28 cellular contexts compared by ENCODE assay signal in genomic region chr9:110155744-110156143, GRCh38. TPM values are rescaled to one million over a fixed set of nuclear protein-coding genes. Genes with fewer than 3 reads are reported as not detected.
DNase-seq lines count a peak whose midpoint lies in the region; ATAC-seq and TF ChIP-seq lines count a peak whose summit lies in the region.
"Had no signal": no experiment of that assay in that cellular context is flagged by ENCODE, and none has a peak within 500 bp of the region (broad histone marks: within the 10 kb centered on the region; RNA-seq: fewer than 3 reads in every experiment).

No MANE protein-coding gene starts in this region.

- no peaks in the 10 kb centered on the region for H3K27me3 Mint-ChIP-seq in T-helper 2 cell treated with Interferon-gamma antibody and Interleukin-4, amounts not matched to agents 5 μg/mL and 100 μg/mL, for 36 hours (ENCODE audit: low read depth)
- peaks cover 0 to 3% (median 1%) of the 10 kb centered on the region in 3 donors for H3K27me3 Mint-ChIP-seq in immature natural killer cell (ENCODE audit: low read depth in 3 of 3)

- no peaks in the 10 kb centered on the region for H3K9me2 ChIP-seq in OCI-LY1 (ENCODE audit: low read depth, low read length)

- H3K4me3 Mint-ChIP-seq in T-helper 2 cell treated with Interferon-gamma antibody and Interleukin-4, amounts not matched to agents 5 μg/mL and 100 μg/mL, for 36 hours = peak overlapping the region; percentile 77
- peak overlapping the region; percentile 46 to 76 (median 74) for H3K4me3 Mint-ChIP-seq in immature natural killer cell
- H3K4me3 Mint-ChIP-seq: activated T-cell treated with anti-CD3 and anti-CD28 coated beads, Interleukin-2, amount 50 U/mL, for 4 hours had no signal

- TF ChIP-seq CTCF in OCI-LY1 (IDR thresholded peaks at IDR 0.05; ENCODE audit: low read length) (no peak), tibial nerve (IDR thresholded peaks at IDR 0.05) (no peak)

- no peaks in the 10 kb centered on the region for H3K9me3 Mint-ChIP-seq in T-helper 2 cell treated with Interferon-gamma antibody and Interleukin-4, amounts not matched to agents 5 μg/mL and 100 μg/mL, for 36 hours
- H3K9me3 Mint-ChIP-seq in immature natural killer cell = no peaks in the 10 kb centered on the region
- H3K9me3 Mint-ChIP-seq: activated T-cell treated with anti-CD3 and anti-CD28 coated beads, Interleukin-2, amount 50 U/mL, for 4 hours had no signal

- H3K4me2 ChIP-seq in BLaER1 (peak overlapping the region; percentile 71), OCI-LY1 (ENCODE audit: low read length) (peak overlapping the region; percentile 57)
- H3K4me2 ChIP-seq: smooth muscle cell had no signal

- peaks cover 99% of the 10 kb centered on the region for H3K4me1 ChIP-seq in BLaER1
- H3K4me1 ChIP-seq in OCI-LY1 (ENCODE audit: insufficient read depth, low read length, severe bottlenecking) = peaks cover 77% of the 10 kb centered on the region
- peaks cover 0 to 45% (median 24%) of the 10 kb centered on the region in 4 donors for H3K4me1 ChIP-seq in tibial nerve
- H3K4me1 ChIP-seq: breast epithelium had no signal

- H3K9me3 ChIP-seq in BLaER1 = peaks cover 13% of the 10 kb centered on the region
- H3K9me3 ChIP-seq in OCI-LY1 (ENCODE audit: low read length) = no peaks in the 10 kb centered on the region
- H3K9me3 ChIP-seq in tibial nerve = no peaks in the 10 kb centered on the region
- H3K9me3 ChIP-seq: breast epithelium, heart right ventricle, left lung, mucosa of descending colon, upper lobe of left lung had no signal

- H3K27me3 ChIP-seq in BLaER1 (no peaks in the 10 kb centered on the region), OCI-LY1 (ENCODE audit: insufficient read depth, low read length) (no peaks in the 10 kb centered on the region), tibial nerve (no peaks in the 10 kb centered on the region)
- H3K27me3 ChIP-seq: breast epithelium, heart right ventricle, left lung, upper lobe of left lung had no signal

- no peak for DNase-seq in T-helper 2 cell treated with Interferon-gamma antibody and Interleukin-4, amounts not matched to agents 5 μg/mL and 100 μg/mL, for 36 hours (ENCODE audit: low spot score)
- DNase-seq in T-helper 2 cell = no peak
- DNase-seq in immature natural killer cell = no peak
- DNase-seq in tibial nerve (ENCODE audit: low spot score in 2 of 2) = no peak
- DNase-seq in activated CD4-positive, CD25-positive, alpha-beta regulatory T cell (lab: John Stamatoyannopoulos, UW) = no peak
- DNase-seq: 8988T; activated T-cell treated with anti-CD3 and anti-CD28 coated beads, Interleukin-2, amount 50 U/mL, for 4 hours; AML-193; Calu3; dermis blood vessel endothelial cell; EL; H7; heart right ventricle; left lung; mucosa of descending colon; NCI-H1105; NCI-H2081 treated with DMSO at 0.1 percent for 48 hours; NCI-H510A; stimulated activated CD4-positive, alpha-beta T cell treated with anti-CD3 and anti-CD28 coated beads, Interleukin-2, amount 100 ng/mL, for 48 hours; SW 1271; upper lobe of left lung had no signal

- ATAC-seq in GM19324 (IDR thresholded peaks at IDR 0.05; ENCODE audit: low FRiP score, unreplicated experiment) = no peak
- ATAC-seq: activated T-cell treated with anti-CD3 and anti-CD28 coated beads, Interleukin-2, amount 50 U/mL, for 4 hours; left lung; mucosa of descending colon had no signal

- TF ChIP-seq EP300 in tibial nerve (IDR thresholded peaks at IDR 0.05) = no peak

- H3K27ac Mint-ChIP-seq in T-helper 2 cell treated with Interferon-gamma antibody and Interleukin-4, amounts not matched to agents 5 μg/mL and 100 μg/mL, for 36 hours = peak overlapping the region; percentile 93
- H3K27ac Mint-ChIP-seq in immature natural killer cell = peak overlapping the region; percentile 68 to 89 (median 78)

- H4K20me1 ChIP-seq in BLaER1 (no peaks in the 10 kb centered on the region), OCI-LY1 (ENCODE audit: insufficient read depth, low read length) (no peaks in the 10 kb centered on the region)

- TF ChIP-seq POLR2A in tibial nerve (IDR thresholded peaks at IDR 0.05) = no peak

- H3K36me3 ChIP-seq in BLaER1 (peaks cover 5% of the 10 kb centered on the region; the same call in 1 of the 2 replicates), OCI-LY1 (ENCODE audit: insufficient read depth, low read length) (peaks cover 55% of the 10 kb centered on the region), tibial nerve (peaks cover 0 to 5% (median 0%) of the 10 kb centered on the region in 3 donors)
- H3K36me3 ChIP-seq: breast epithelium had no signal

- H3K36me3 Mint-ChIP-seq in T-helper 2 cell treated with Interferon-gamma antibody and Interleukin-4, amounts not matched to agents 5 μg/mL and 100 μg/mL, for 36 hours (ENCODE audit: low read depth) = peaks cover 65% of the 10 kb centered on the region
- H3K36me3 Mint-ChIP-seq in immature natural killer cell = peaks cover 6 to 23% (median 19%) of the 10 kb centered on the region in 3 donors

- peaks cover 95% of the 10 kb centered on the region for H3K4me1 Mint-ChIP-seq in T-helper 2 cell treated with Interferon-gamma antibody and Interleukin-4, amounts not matched to agents 5 μg/mL and 100 μg/mL, for 36 hours (ENCODE audit: low read depth)
- peaks cover 69 to 86% of the 10 kb centered on the region in 2 donors for H3K4me1 Mint-ChIP-seq in immature natural killer cell

- no peak overlapping the region for H2AFZ ChIP-seq in OCI-LY1 (ENCODE audit: low read length)

- H3K4me3 ChIP-seq in BLaER1 (no peak overlapping the region), OCI-LY1 (ENCODE audit: low read depth, low read length, poor library complexity, severe bottlenecking) (peak overlapping the region; percentile 24), tibial nerve (no peak overlapping the region)
- H3K4me3 ChIP-seq: breast epithelium, heart right ventricle, left lung, mucosa of descending colon, smooth muscle cell, upper lobe of left lung had no signal

- H3K9ac ChIP-seq in BLaER1 (0 out of 2 replicates have a peak overlapping the region, but pooled peaks have one; percentile 26), OCI-LY1 (ENCODE audit: low read length) (peak overlapping the region; percentile 53)

- H3K79me2 ChIP-seq in OCI-LY1 (ENCODE audit: insufficient read depth, low read length) = peaks cover 58% of the 10 kb centered on the region

- WGBS in tibial nerve, 2 donors = 93 to 98% methylated on average over 3 of the region's 3 CpGs

- H3K27ac ChIP-seq in BLaER1 (peak overlapping the region; percentile 86), OCI-LY1 (ENCODE audit: low read depth, low read length, poor library complexity, severe bottlenecking) (peak overlapping the region; percentile 93), tibial nerve (no peak overlapping the region)
- H3K27ac ChIP-seq: breast epithelium had no signal

- no peaks in the 10 kb centered on the region for H3F3A ChIP-seq in OCI-LY1 (ENCODE audit: insufficient read depth, low read length)

RNA-seq across cellular contexts. Expression of gene C9orf152, which starts 52.2 kb away (rescaled TPM):
- polyA plus RNA-seq in immature natural killer cell = not detected
- not detected for total RNA-seq in tibial nerve
- total RNA-seq: dermis blood vessel endothelial cell, H7, heart right ventricle, LHCN-M2, pulmonary artery endothelial cell, smooth muscle cell had no signal
- polyA plus RNA-seq: heart right ventricle, smooth muscle cell had no signal

Comparison
In these comparisons a context has a peak if more than half of its experiments do, and no peak if none do; other contexts are left out.
1. H3K27ac ChIP-seq: peak in BLaER1 (single experiment) and OCI-LY1 (single experiment); none in tibial nerve (0 of 4).